ENCODE assay signal across 8 cellular contexts in genomic region chr18:72652990-72653593, GRCh38.
DNase-seq lines count a peak whose midpoint lies in the region; ATAC-seq, FAIRE-seq and TF ChIP-seq lines count a peak whose summit lies in the region.

No MANE protein-coding gene starts in this region.

- H3K27ac ChIP-seq in HepG2 (ENCODE audit: extremely low read length, insufficient read depth, low read length) = no peak overlapping the region
- no peak overlapping the region for H3K27ac ChIP-seq in heart right ventricle

- no peaks in the 10 kb centered on the region for H3K36me3 Mint-ChIP-seq in activated T-helper 1 cell treated with anti-CD3 and anti-CD28 coated beads, Interleukin-12 subunit alpha, Interleukin-12 subunit beta, Interleukin-2, Interleukin-4 antibody, amounts not matched to agents 30 ng/mL and 10 ng/mL and 1 ng/mL, durations not matched to agents 14 hours and 24 hours and 36 hours (ENCODE audit: low read depth)

- no TSS peak for BruUV-seq in HepG2 (replicated peaks; lab: Mats Ljungman, UMichigan)

- TF ChIP-seq EP300 in HepG2 (IDR thresholded peaks at IDR 0.05; ENCODE audit: low read depth in 2 of 2, low read length in 2 of 2) = no peak
- no peak for TF ChIP-seq EP300 in HepG2 (CRISPR knock-in tag; IDR thresholded peaks at IDR 0.05; ENCODE audit: borderline replicate concordance)

- H3K4me1 ChIP-seq in HepG2 (ENCODE audit: insufficient read depth, low read length) (peaks cover 5% of the 10 kb centered on the region; the same call in 1 of the 2 replicates), heart right ventricle (no peaks in the 10 kb centered on the region)

- CTCF ChIA-PET in HepG2 (lab: Yijun Ruan, JAX; ENCODE audit: low intra/inter-chr PET ratio, low total read pairs) = interaction anchor here (1.8 kb wide), 1 partner anchor 19 kb away, joined by 10 read pairs; no protein-coding TSS in a partner anchor

- intact Hi-C loops in activated T-helper 1 cell treated with anti-CD3 and anti-CD28 coated beads, Interleukin-12 subunit alpha, Interleukin-12 subunit beta, Interleukin-2, Interleukin-4 antibody, amounts not matched to agents 30 ng/mL and 10 ng/mL and 1 ng/mL, durations not matched to agents 14 hours and 24 hours and 36 hours (cut with micrococcal nuclease) = loop anchor here (1.0 kb wide), 1 partner anchor 19 kb away; no protein-coding TSS in a partner anchor
- intact Hi-C loops in HepG2 (cut with micrococcal nuclease; ENCODE audit: unreplicated experiment) = loop anchor here (1.0 kb wide), 1 partner anchor 19 kb away; no protein-coding TSS in a partner anchor
- intact Hi-C loops in heart right ventricle (cut with DNase I) = no loop called here

- no peaks in the 10 kb centered on the region for H3K79me2 ChIP-seq in HepG2 (ENCODE audit: insufficient read depth, low read length)

- no peak overlapping the region for H3K27ac Mint-ChIP-seq in activated T-helper 1 cell treated with anti-CD3 and anti-CD28 coated beads, Interleukin-12 subunit alpha, Interleukin-12 subunit beta, Interleukin-2, Interleukin-4 antibody, amounts not matched to agents 30 ng/mL and 10 ng/mL and 1 ng/mL, durations not matched to agents 14 hours and 24 hours and 36 hours

- in situ Hi-C loops in HepG2 (cut with HindIII; ENCODE audit: extremely low pct_ligation_motif_present, low pct_unique_long_range_greater_than_20kb) = no loop called here

- H3K4me3 ChIP-seq in HepG2 (replicated peaks in 1 of 3; ENCODE audit: insufficient read depth in 1 of 3, low read depth in 2 of 3, low read length in 3 of 3) (no peak overlapping the region), heart right ventricle (no peak overlapping the region)

- H3K4me3 Mint-ChIP-seq in activated T-helper 1 cell treated with anti-CD3 and anti-CD28 coated beads, Interleukin-12 subunit alpha, Interleukin-12 subunit beta, Interleukin-2, Interleukin-4 antibody, amounts not matched to agents 30 ng/mL and 10 ng/mL and 1 ng/mL, durations not matched to agents 14 hours and 24 hours and 36 hours = no peak overlapping the region

- peak; percentile 30 for FAIRE-seq in HepG2 (lab: Jason Lieb, UNC)

- TF ChIP-seq RAD21 in HepG2 (CRISPR knock-in tag; IDR thresholded peaks at IDR 0.05) = no peak

- DNase-seq in AG09319 (ENCODE audit: extremely low read depth, low read depth) = no peak
- DNase-seq in NCI-H1092 treated with DMSO at 0.1 percent for 48 hours (lab: John Stamatoyannopoulos, UW) = peak; percentile 38
- DNase-seq in activated T-helper 1 cell treated with anti-CD3 and anti-CD28 coated beads, Interleukin-12 subunit alpha, Interleukin-12 subunit beta, Interleukin-2, Interleukin-4 antibody, amounts not matched to agents 30 ng/mL and 10 ng/mL and 1 ng/mL, durations not matched to agents 14 hours and 24 hours and 36 hours (ENCODE audit: low spot score) = peak; percentile 8
- DNase-seq in HepG2 (ENCODE audit: low spot score) = peak; percentile 48
- DNase-seq in activated gamma-delta T cell treated with Interleukin-2 at 50 U/mL for 16 hours = no peak
- DNase-seq in heart right ventricle = no peak

- no peak for TF ChIP-seq POLR2A in HepG2 (IDR thresholded peaks at IDR 0.05; ENCODE audit: insufficient read depth in 1 of 2, low read depth in 2 of 2, low read length in 2 of 2)

- no peaks in the 10 kb centered on the region for H3K27me3 ChIP-seq in HepG2 (ENCODE audit: control insufficient read depth in 1 of 2, insufficient read depth in 2 of 2, low read length in 2 of 2)
- no peaks in the 10 kb centered on the region for H3K27me3 ChIP-seq in heart right ventricle

- no peak overlapping the region for H2AFZ ChIP-seq in HepG2 (ENCODE audit: low read length)

- H4K20me1 ChIP-seq in HepG2 (ENCODE audit: insufficient read depth, low read length) = no peaks in the 10 kb centered on the region

- H3K27me3 Mint-ChIP-seq in activated T-helper 1 cell treated with anti-CD3 and anti-CD28 coated beads, Interleukin-12 subunit alpha, Interleukin-12 subunit beta, Interleukin-2, Interleukin-4 antibody, amounts not matched to agents 30 ng/mL and 10 ng/mL and 1 ng/mL, durations not matched to agents 14 hours and 24 hours and 36 hours (ENCODE audit: insufficient read depth) = no peaks in the 10 kb centered on the region

- 5% methylated on average over 3 of the region's 3 CpGs for WGBS in HepG2 (ENCODE audit: low lambda C conversion rate)
- WGBS in heart right ventricle, 2 donors = 46 to 55% methylated on average over 3 of the region's 3 CpGs

- H3K4me1 Mint-ChIP-seq in activated T-helper 1 cell treated with anti-CD3 and anti-CD28 coated beads, Interleukin-12 subunit alpha, Interleukin-12 subunit beta, Interleukin-2, Interleukin-4 antibody, amounts not matched to agents 30 ng/mL and 10 ng/mL and 1 ng/mL, durations not matched to agents 14 hours and 24 hours and 36 hours (ENCODE audit: low read depth) = no peaks in the 10 kb centered on the region

- H3K9me3 Mint-ChIP-seq in activated T-helper 1 cell treated with anti-CD3 and anti-CD28 coated beads, Interleukin-12 subunit alpha, Interleukin-12 subunit beta, Interleukin-2, Interleukin-4 antibody, amounts not matched to agents 30 ng/mL and 10 ng/mL and 1 ng/mL, durations not matched to agents 14 hours and 24 hours and 36 hours = no peaks in the 10 kb centered on the region

- ATAC-seq in GM18499 (IDR thresholded peaks at IDR 0.05; ENCODE audit: insufficient read depth, unreplicated experiment) = peak; percentile 86
- peak; percentile 97 for ATAC-seq in HG02759 (IDR thresholded peaks at IDR 0.05; ENCODE audit: unreplicated experiment)
- peak; percentile 86 for ATAC-seq in HepG2
- ATAC-seq in heart right ventricle = no peak

- no peak overlapping the region for H3K4me2 ChIP-seq in HepG2 (ENCODE audit: low read depth, low read length)

- no peak overlapping the region for H3K9ac ChIP-seq in HepG2 (ENCODE audit: insufficient read depth, low read depth, low read length)

- H3K9me3 ChIP-seq in HepG2 (ENCODE audit: low read length) (no peaks in the 10 kb centered on the region), heart right ventricle (no peaks in the 10 kb centered on the region)

- POLR2A ChIA-PET in HepG2 (lab: Yijun Ruan, JAX) = no interaction called here

- TF ChIP-seq CTCF in AG09319 (IDR thresholded peaks at IDR 0.05; ENCODE audit: low read depth, low read length) = peak; percentile 30
- TF ChIP-seq CTCF in HepG2 (CRISPR knock-in tag; IDR thresholded peaks at IDR 0.05) = peak; percentile 60
- peak in 4 of 9 donors; percentile 10 to 47 (median 22) for TF ChIP-seq CTCF in heart right ventricle (IDR thresholded peaks at IDR 0.05)

- no peaks in the 10 kb centered on the region for H3K36me3 ChIP-seq in HepG2 (replicated peaks in 1 of 2; ENCODE audit: control insufficient read depth in 1 of 2, insufficient read depth in 2 of 2, low read length in 2 of 2)
- H3K36me3 ChIP-seq in heart right ventricle = no peaks in the 10 kb centered on the region

TF ChIP-seq in HepG2, 621 proteins besides CTCF, POLR2A, EP300 and RAD21:
- TF ChIP-seq POGZ (CRISPR knock-in tag; IDR thresholded peaks at IDR 0.05) (no peak), STAG1 (CRISPR knock-in tag; IDR thresholded peaks at IDR 0.05) (peak; percentile 31; the same call in 1 of the 2 replicates), ZNF362 (CRISPR knock-in tag; IDR thresholded peaks at IDR 0.05; ENCODE audit: borderline replicate concordance) (peak; percentile 14; the same call in 1 of the 2 replicates)

Comparison
In these comparisons a context has a peak if more than half of its experiments do, and no peak if none do; other contexts are left out.
1. DNase-seq: peak in NCI-H1092 treated with DMSO at 0.1 percent for 48 hours (single experiment), activated T-helper 1 cell treated with anti-CD3 and anti-CD28 coated beads, Interleukin-12 subunit alpha, Interleukin-12 subunit beta, Interleukin-2, Interleukin-4 antibody, amounts not matched to agents 30 ng/mL and 10 ng/mL and 1 ng/mL, durations not matched to agents 14 hours and 24 hours and 36 hours (single experiment) and HepG2 (single experiment); none in AG09319 (single experiment), activated gamma-delta T cell treated with Interleukin-2 at 50 U/mL for 16 hours (single experiment) and heart right ventricle (0 of 2).
2. ATAC-seq: peak in GM18499 (single experiment), HG02759 (single experiment) and HepG2 (single experiment); none in heart right ventricle (0 of 8).
3. intact Hi-C loops: an anchor here in activated T-helper 1 cell treated with anti-CD3 and anti-CD28 coated beads, Interleukin-12 subunit alpha, Interleukin-12 subunit beta, Interleukin-2, Interleukin-4 antibody, amounts not matched to agents 30 ng/mL and 10 ng/mL and 1 ng/mL, durations not matched to agents 14 hours and 24 hours and 36 hours (1.0 kb wide) and HepG2 (1.0 kb wide); none called in heart right ventricle.